9 cellular contexts compared by ENCODE assay signal in genomic region chr6:85464722-85465150, GRCh38. TPM values are rescaled to one million over a fixed set of nuclear protein-coding genes. Genes with fewer than 3 reads are reported as not detected.
DNase-seq lines count a peak whose midpoint lies in the region; ATAC-seq and TF ChIP-seq lines count a peak whose summit lies in the region.
"Had no signal": no experiment of that assay in that cellular context is flagged by ENCODE, and none has a peak within 500 bp of the region (broad histone marks: within the 10 kb centered on the region; RNA-seq: fewer than 3 reads in every experiment).

No MANE protein-coding gene starts in this region.

- ATAC-seq in GM18861 (IDR thresholded peaks at IDR 0.05; ENCODE audit: unreplicated experiment), result no peak
- no peak for ATAC-seq in omental fat pad (ENCODE audit: low FRiP score)
- ATAC-seq in HG03469 (IDR thresholded peaks at IDR 0.05; ENCODE audit: unreplicated experiment), result no peak

- H3K4me3 Mint-ChIP-seq in activated CD4-positive, alpha-beta memory T cell treated with anti-CD3 and anti-CD28 coated beads for 36 hours, result no peak overlapping the region

- no peaks in the 10 kb centered on the region for H3K9me3 Mint-ChIP-seq in activated CD4-positive, alpha-beta memory T cell treated with anti-CD3 and anti-CD28 coated beads for 36 hours

- no peaks in the 10 kb centered on the region for H3K36me3 Mint-ChIP-seq in activated CD4-positive, alpha-beta memory T cell treated with anti-CD3 and anti-CD28 coated beads for 36 hours

- H3K27ac Mint-ChIP-seq in activated CD4-positive, alpha-beta memory T cell treated with anti-CD3 and anti-CD28 coated beads for 36 hours, result peak overlapping the region; percentile 71

- POLR2A ChIA-PET in activated CD4-positive, alpha-beta memory T cell treated with anti-CD3 and anti-CD28 coated beads for 36 hours (lab: Charles Lee), result interaction anchor here (1.0 to 1.9 kb wide), 4 partner anchors 14 to 103 kb away, joined by 3 to 12 read pairs (median 3); partner anchors contain the start of gene NT5E

- CTCF ChIA-PET in activated CD4-positive, alpha-beta memory T cell treated with anti-CD3 and anti-CD28 coated beads for 36 hours (lab: Charles Lee), result interaction anchor here (0.7 to 4.1 kb wide), 2 partner anchors 15 to 19 kb away, joined by 3 to 37 read pairs; partner anchors contain the start of gene NT5E

- H3K4me1 Mint-ChIP-seq in activated CD4-positive, alpha-beta memory T cell treated with anti-CD3 and anti-CD28 coated beads for 36 hours (ENCODE audit: low read depth), result peaks cover 52% of the 10 kb centered on the region

- intact Hi-C loops in activated CD4-positive, alpha-beta memory T cell treated with anti-CD3 and anti-CD28 coated beads for 36 hours (cut with micrococcal nuclease), result loop anchor here (1.0 to 5.0 kb wide), 7 partner anchors 19 to 208 kb away; partner anchors contain the start of gene SYNCRIP

- peaks cover 12% of the 10 kb centered on the region for H3K27me3 Mint-ChIP-seq in activated CD4-positive, alpha-beta memory T cell treated with anti-CD3 and anti-CD28 coated beads for 36 hours

- DNase-seq in 8988T, result peak; percentile 53
- peak; percentile 77 for DNase-seq in HK-2 (ENCODE audit: unreplicated experiment)
- DNase-seq in activated CD4-positive, alpha-beta memory T cell treated with anti-CD3 and anti-CD28 coated beads for 36 hours, result peak; percentile 65
- DNase-seq in glomerular endothelial cell (ENCODE audit: extremely low read depth, low read depth, low spot score), result peak; percentile 87
- no peak for DNase-seq in omental fat pad (ENCODE audit: low spot score)
- no peak for DNase-seq in NCI-H1930 (lab: John Stamatoyannopoulos, UW)
- DNase-seq: mesendoderm had no signal

- no peak for TF ChIP-seq CTCF in omental fat pad (IDR thresholded peaks at IDR 0.05)

RNA-seq across cellular contexts. Expression of gene NT5E, which starts 14.9 kb away (rescaled TPM):
- 1 to 10 TPM; 3.7 to 3.8 TPM for total RNA-seq in activated CD4-positive, alpha-beta memory T cell treated with anti-CD3 and anti-CD28 coated beads for 36 hours
- total RNA-seq in glomerular endothelial cell (140 and 201 TPM in 2 replicates), omental fat pad (10 to 100 TPM; 11.4 to 28.6 (median 18.2) TPM)

Comparison
In these comparisons a context has a peak if more than half of its experiments do, and no peak if none do; other contexts are left out.
1. DNase-seq: peak in 8988T (single experiment), HK-2 (single experiment), activated CD4-positive, alpha-beta memory T cell treated with anti-CD3 and anti-CD28 coated beads for 36 hours (single experiment) and glomerular endothelial cell (single experiment); none in omental fat pad (single experiment) and NCI-H1930 (0 of 2).